ENCODE assay signal across 7 cellular contexts in genomic region chr15:38671675-38672141, GRCh38.
DNase-seq lines count a peak whose midpoint lies in the region; ATAC-seq and TF ChIP-seq lines count a peak whose summit lies in the region.

No MANE protein-coding gene starts in this region.

- peak overlapping the region; percentile 62 for H3K4me3 Mint-ChIP-seq in activated CD8-positive, alpha-beta T cell treated with anti-CD3 and anti-CD28 coated beads for 36 hours
- H3K4me3 Mint-ChIP-seq in stimulated activated effector memory CD8-positive, alpha-beta T cell treated with anti-CD3 and anti-CD28 coated beads, Interleukin-12 subunit alpha, Interleukin-12 subunit beta, amount 100 ng/mL, for 72 hours, result peak overlapping the region; percentile 61

- TF ChIP-seq CTCF in activated CD8-positive, alpha-beta T cell treated with anti-CD3 and anti-CD28 coated beads for 36 hours (IDR thresholded peaks at IDR 0.05), result no peak
- TF ChIP-seq CTCF in omental fat pad (IDR thresholded peaks at IDR 0.05), result no peak

- H3K36me3 Mint-ChIP-seq in activated CD8-positive, alpha-beta T cell treated with anti-CD3 and anti-CD28 coated beads for 36 hours (ENCODE audit: low read depth), result peaks cover 3% of the 10 kb centered on the region
- H3K36me3 Mint-ChIP-seq in stimulated activated effector memory CD8-positive, alpha-beta T cell treated with anti-CD3 and anti-CD28 coated beads, Interleukin-12 subunit alpha, Interleukin-12 subunit beta, amount 100 ng/mL, for 72 hours, result peaks cover 6% of the 10 kb centered on the region

- POLR2A ChIA-PET in activated CD8-positive, alpha-beta T cell treated with anti-CD3 and anti-CD28 coated beads for 36 hours (lab: Charles Lee), result interaction anchor here (0.7 to 10.3 kb wide), 12 partner anchors 9 to 111 kb away, joined by 3 to 94 read pairs (median 6); partner anchors contain the start of gene RASGRP1

- peak; percentile 72 for DNase-seq in activated CD8-positive, alpha-beta T cell treated with anti-CD3 and anti-CD28 coated beads for 36 hours
- DNase-seq in stimulated activated effector memory CD8-positive, alpha-beta T cell treated with anti-CD3 and anti-CD28 coated beads, Interleukin-12 subunit alpha, Interleukin-12 subunit beta, amount 100 ng/mL, for 72 hours (ENCODE audit: low spot score in 2 of 2), result peak in 1 of 2 donors; percentile 66
- DNase-seq in SKM-1 (lab: John Stamatoyannopoulos, UW; ENCODE audit: unreplicated experiment) (no peak), omental fat pad (ENCODE audit: low spot score) (no peak), GM19240 (ENCODE audit: insufficient read length, low spot score) (no peak)

- ATAC-seq in GM19324 (IDR thresholded peaks at IDR 0.05; ENCODE audit: low FRiP score, unreplicated experiment) (peak; percentile 54), HG03025 (IDR thresholded peaks at IDR 0.05; ENCODE audit: low FRiP score, unreplicated experiment) (peak; percentile 73), omental fat pad (ENCODE audit: low FRiP score) (no peak)
- peak; percentile 61 for ATAC-seq in activated CD8-positive, alpha-beta T cell treated with anti-CD3 and anti-CD28 coated beads for 36 hours
- peak; percentile 72 for ATAC-seq in stimulated activated effector memory CD8-positive, alpha-beta T cell treated with anti-CD3 and anti-CD28 coated beads, Interleukin-12 subunit alpha, Interleukin-12 subunit beta, amount 100 ng/mL, for 72 hours

- H3K27me3 Mint-ChIP-seq in activated CD8-positive, alpha-beta T cell treated with anti-CD3 and anti-CD28 coated beads for 36 hours, result no peaks in the 10 kb centered on the region

- CTCF ChIA-PET in activated CD8-positive, alpha-beta T cell treated with anti-CD3 and anti-CD28 coated beads for 36 hours (lab: Charles Lee), result interaction anchor here (0.7 to 10.9 kb wide), 10 partner anchors 9 to 232 kb away, joined by 3 to 127 read pairs (median 6); partner anchors contain the start of gene RASGRP1

- H3K27ac Mint-ChIP-seq in activated CD8-positive, alpha-beta T cell treated with anti-CD3 and anti-CD28 coated beads for 36 hours, result peak overlapping the region; percentile 95
- H3K27ac Mint-ChIP-seq in stimulated activated effector memory CD8-positive, alpha-beta T cell treated with anti-CD3 and anti-CD28 coated beads, Interleukin-12 subunit alpha, Interleukin-12 subunit beta, amount 100 ng/mL, for 72 hours, result peak overlapping the region; percentile 95

- peaks cover 75% of the 10 kb centered on the region for H3K4me1 Mint-ChIP-seq in activated CD8-positive, alpha-beta T cell treated with anti-CD3 and anti-CD28 coated beads for 36 hours (ENCODE audit: low read depth)
- H3K4me1 Mint-ChIP-seq in stimulated activated effector memory CD8-positive, alpha-beta T cell treated with anti-CD3 and anti-CD28 coated beads, Interleukin-12 subunit alpha, Interleukin-12 subunit beta, amount 100 ng/mL, for 72 hours, result peaks cover 69% of the 10 kb centered on the region

- intact Hi-C loops in activated CD8-positive, alpha-beta T cell treated with anti-CD3 and anti-CD28 coated beads for 36 hours (cut with micrococcal nuclease), result loop anchor here (2.0 to 5.0 kb wide), 3 partner anchors 15 to 59 kb away; no protein-coding TSS in a partner anchor

- H3K9me3 Mint-ChIP-seq in activated CD8-positive, alpha-beta T cell treated with anti-CD3 and anti-CD28 coated beads for 36 hours, result no peaks in the 10 kb centered on the region
- H3K9me3 Mint-ChIP-seq in stimulated activated effector memory CD8-positive, alpha-beta T cell treated with anti-CD3 and anti-CD28 coated beads, Interleukin-12 subunit alpha, Interleukin-12 subunit beta, amount 100 ng/mL, for 72 hours, result no peaks in the 10 kb centered on the region
